ENCODE assay signal across 1 cellular context in the genomic region with DNA sequence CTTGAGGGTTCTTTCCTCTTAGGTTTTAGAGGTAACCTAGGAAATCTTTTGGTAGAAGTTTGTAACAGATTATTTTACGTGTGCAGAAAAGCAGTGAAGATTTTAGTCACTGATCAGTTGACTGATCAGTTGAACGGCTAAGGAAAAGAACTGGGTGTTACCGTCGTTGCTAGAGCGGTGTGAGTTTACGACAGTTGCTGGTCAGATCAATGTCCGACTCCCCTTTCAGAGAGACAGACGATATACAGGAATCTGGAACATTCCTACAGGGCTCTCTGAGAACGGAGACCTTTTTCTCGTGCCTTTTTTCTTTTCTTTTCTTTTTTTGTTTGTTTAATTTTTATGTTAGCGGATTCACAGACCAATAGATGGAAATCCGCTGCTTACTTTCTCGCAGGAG.
TF ChIP-seq lines count a peak whose summit lies in the region.

No MANE protein-coding gene starts in this region.

TF ChIP-seq in endothelial cell of umbilical vein, 7 proteins besides CTCF, POLR2A, EP300 and RAD21:
- no peak for TF ChIP-seq EZH2 (IDR thresholded peaks at IDR 0.05; ENCODE audit: borderline replicate concordance, low read depth, low read length, severe bottlenecking)
- TF ChIP-seq MYC (IDR thresholded peaks at IDR 0.05; ENCODE audit: low read depth, low read length): no peak
- TF ChIP-seq GATA2 (IDR thresholded peaks at IDR 0.05; ENCODE audit: insufficient read depth, insufficient read length, low read depth, low read length): no peak
- TF ChIP-seq, protein P1, sequence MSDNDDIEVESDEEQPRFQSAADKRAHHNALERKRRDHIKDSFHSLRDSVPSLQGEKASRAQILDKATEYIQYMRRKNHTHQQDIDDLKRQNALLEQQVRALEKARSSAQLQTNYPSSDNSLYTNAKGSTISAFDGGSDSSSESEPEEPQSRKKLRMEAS (IDR thresholded peaks at IDR 0.05; ENCODE audit: insufficient read depth, insufficient read length): no peak
- no peak for TF ChIP-seq FOS (IDR thresholded peaks at IDR 0.05; ENCODE audit: borderline replicate concordance, insufficient read depth, low read length)
